8 cellular contexts compared by ENCODE assay signal in genomic region chr16:46689492-46690280, GRCh38. TPM values are rescaled to one million over a fixed set of nuclear protein-coding genes. Genes with fewer than 3 reads are reported as not detected.
DNase-seq lines count a peak whose midpoint lies in the region; TF ChIP-seq lines count a peak whose summit lies in the region.

ORC6 (plus strand) TSS chr16:46689659; CDS start chr16:46689706, 47 bp downstream.

- H2BK120ac ChIP-seq in H9 (ENCODE audit: low read depth, low read length, poor library complexity, severe bottlenecking) (no peak within 1 kb of the TSS), neuronal stem cell (ENCODE audit: low read depth, low read length) (peak within 1 kb of the TSS; percentile 75)

- peaks cover 3% of the 10 kb centered on the region for H3K23me2 ChIP-seq in H9 (ENCODE audit: insufficient read length, low read depth, low read length, poor library complexity, severe bottlenecking)

- H3K4me1 ChIP-seq in H9 (ENCODE audit: insufficient read depth, low read length) (no peaks in the 10 kb centered on the region; the same call in 1 of the 2 replicates), neuronal stem cell (ENCODE audit: control insufficient read depth in 2 of 2, insufficient read depth in 1 of 2, low read depth in 1 of 2, low read length in 2 of 2) (peaks cover 11 to 23% of the 10 kb centered on the region in 2 donors)

- no peak within 1 kb of the TSS for H3T11ph ChIP-seq in H9 (ENCODE audit: low read length)

- H2BK12ac ChIP-seq in H9 (ENCODE audit: insufficient read length, low read depth, low read length) (no peak within 1 kb of the TSS), neuronal stem cell (ENCODE audit: low read length) (peak within 1 kb of the TSS; percentile 98)

- WGBS in H9 (ENCODE audit: extremely low coverage, insufficient read length, low lambda C conversion rate), result no CpG with 5 or more reads among the region's 73 CpGs
- no CpG with 5 or more reads among the region's 73 CpGs for whole genome bisulfite sequencing in neuronal stem cell (ENCODE audit: extremely low coverage in 2 of 2, insufficient read length in 2 of 2, insufficient replicate concordance in 1 of 2), 2 donors

- H3K9me3 ChIP-seq in H9 (ENCODE audit: control insufficient read depth, low read depth, low read length), result no peaks in the 10 kb centered on the region
- no peaks in the 10 kb centered on the region for H3K9me3 ChIP-seq in MG63
- no peaks in the 10 kb centered on the region for H3K9me3 ChIP-seq in neuronal stem cell (replicated peaks in 1 of 2; ENCODE audit: control insufficient read depth in 2 of 2, insufficient read depth in 1 of 2, low read depth in 1 of 2, low read length in 2 of 2)

- peak within 1 kb of the TSS; percentile 63 for H4K5ac ChIP-seq in H9 (ENCODE audit: insufficient read length, low read depth, low read length)

- H3K18ac ChIP-seq in H9 (ENCODE audit: insufficient read length, low read depth, low read length), result peak within 1 kb of the TSS; percentile 99
- H3K18ac ChIP-seq in neuronal stem cell (ENCODE audit: low read length), result peak within 1 kb of the TSS; percentile 100

- H4K8ac ChIP-seq in H9 (replicated peaks; ENCODE audit: insufficient read length, low read depth, low read length) (no peak within 1 kb of the TSS), neuronal stem cell (ENCODE audit: low read depth, low read length) (no peak within 1 kb of the TSS)

- H3K36me3 Mint-ChIP-seq in H9 (ENCODE audit: insufficient read depth in 1 of 3, low read depth in 3 of 3), result peaks cover 26 to 35% (median 32%) of the 10 kb centered on the region in 3 experiments

- peak; percentile 62 for TF ChIP-seq CTCF in H9 (conservative IDR thresholded peaks at IDR 0.05)

- H3K4me3 Mint-ChIP-seq in H9, result no peak within 1 kb of the TSS

- peak within 1 kb of the TSS; percentile 66 for H2BK5ac ChIP-seq in H9 (ENCODE audit: insufficient read length, low read length)
- peak within 1 kb of the TSS; percentile 61 for H2BK5ac ChIP-seq in neuronal stem cell (ENCODE audit: low read length)

- H3K27me3 ChIP-seq in H9 (ENCODE audit: insufficient read depth, low read length) (no peaks in the 10 kb centered on the region), MG63 (no peaks in the 10 kb centered on the region), neuronal stem cell (ENCODE audit: control insufficient read depth in 3 of 3, insufficient read depth in 3 of 3, low read depth in 1 of 3, low read length in 3 of 3) (no peaks in the 10 kb centered on the region)

- no peak within 1 kb of the TSS for H3K56ac ChIP-seq in H9 (ENCODE audit: insufficient read length, low read depth, low read length)

- no peaks in the 10 kb centered on the region for H3K9me3 Mint-ChIP-seq in H9

- H3K23ac ChIP-seq in H9 (ENCODE audit: insufficient read length, low read depth, low read length) (no peak within 1 kb of the TSS), neuronal stem cell (ENCODE audit: low read depth, low read length, poor library complexity) (peak within 1 kb of the TSS; percentile 96)

- no peak within 1 kb of the TSS for H2BK20ac ChIP-seq in H9 (ENCODE audit: low read depth, low read length, poor library complexity, severe bottlenecking)

- H3K4me3 ChIP-seq in MG63 (peak within 1 kb of the TSS; percentile 90), neuronal stem cell (ENCODE audit: low read length in 2 of 2) (peak within 1 kb of the TSS; percentile 75 to 97)

- DNase-seq in GF-D8 (lab: John Stamatoyannopoulos, UW), result peak; percentile 93
- DNase-seq in H9, result peak; percentile 96
- DNase-seq in MG63, result peak; percentile 99
- peak; percentile 82 for DNase-seq in SIG-M5 (lab: John Stamatoyannopoulos, UW)
- DNase-seq in activated gamma-delta T cell treated with Interleukin-2 at 50 U/mL for 16 hours, result peak; percentile 98
- DNase-seq in foreskin melanocyte, result peak; percentile 97
- DNase-seq in neuronal stem cell (ENCODE audit: low spot score), result peak; percentile 97
- peak in 48 of 49 donors; percentile 12 to 100 (median 98) for DNase-seq in substantia nigra (lab: John Stamatoyannopoulos, UW)

- peak within 1 kb of the TSS; percentile 95 for H3K9ac ChIP-seq in H9 (ENCODE audit: extremely low read depth, insufficient read length, low read length)
- H3K9ac ChIP-seq in neuronal stem cell (ENCODE audit: low read depth, low read length, poor library complexity), result peak within 1 kb of the TSS; percentile 99

- peak within 1 kb of the TSS; percentile 62 for H3K27ac ChIP-seq in H9 (ENCODE audit: insufficient read length, low read depth, low read length)
- peak within 1 kb of the TSS; percentile 98 for H3K27ac ChIP-seq in neuronal stem cell (replicated peaks; ENCODE audit: low read length)
- H3K27ac ChIP-seq in substantia nigra (ENCODE audit: low read depth, low read length, poor library complexity, severe bottlenecking), result peak within 1 kb of the TSS; percentile 99

- H2BK15ac ChIP-seq in H9 (ENCODE audit: low read depth, low read length) (no peak within 1 kb of the TSS), neuronal stem cell (ENCODE audit: low read length) (peak within 1 kb of the TSS; percentile 87)

- H3K79me1 ChIP-seq in H9 (ENCODE audit: insufficient read depth, low read depth, low read length, poor library complexity, severe bottlenecking) (no peaks in the 10 kb centered on the region), neuronal stem cell (ENCODE audit: low read depth, low read length) (peaks cover 6% of the 10 kb centered on the region)

- H3K14ac ChIP-seq in H9 (ENCODE audit: insufficient read depth, low read length) (peak within 1 kb of the TSS; percentile 96), neuronal stem cell (ENCODE audit: low read length) (peak within 1 kb of the TSS; percentile 99)

- peak within 1 kb of the TSS in 1 of 3 experiments; percentile 82; a peak in 2 of 7 replicates for H3K27ac Mint-ChIP-seq in H9

- H2AFZ ChIP-seq in H9 (ENCODE audit: low read length) (no peak within 1 kb of the TSS), neuronal stem cell (ENCODE audit: low read length) (peak within 1 kb of the TSS; percentile 94)

- H3K79me2 ChIP-seq in H9 (ENCODE audit: insufficient read depth, low read length), result peaks cover 38% of the 10 kb centered on the region; the same call in 1 of the 2 replicates

- H4K91ac ChIP-seq in H9 (ENCODE audit: insufficient read length, low read depth, low read length) (no peak within 1 kb of the TSS), neuronal stem cell (ENCODE audit: low read depth, low read length, poor library complexity) (no peak within 1 kb of the TSS)

- H3K36me3 ChIP-seq in MG63, result peaks cover 33% of the 10 kb centered on the region
- peaks cover 11 to 33% of the 10 kb centered on the region in 2 donors for H3K36me3 ChIP-seq in neuronal stem cell (replicated peaks in 1 of 2; ENCODE audit: control insufficient read depth in 2 of 2, insufficient read depth in 2 of 2, low read length in 2 of 2)

- H3K4me2 ChIP-seq in H9 (ENCODE audit: insufficient read depth, insufficient read length, low read length), result peak within 1 kb of the TSS; percentile 93
- peak within 1 kb of the TSS; percentile 86 for H3K4me2 ChIP-seq in neuronal stem cell (ENCODE audit: insufficient read depth, low read length, poor library complexity, severe bottlenecking)

- no peaks in the 10 kb centered on the region for H4K20me1 ChIP-seq in H9 (ENCODE audit: control insufficient read depth, insufficient read depth, insufficient read length)

- H3K4ac ChIP-seq in H9 (ENCODE audit: low read depth, low read length) (no peak within 1 kb of the TSS; the same call in 1 of the 2 replicates), neuronal stem cell (ENCODE audit: low read length) (no peak within 1 kb of the TSS)

- H3K4me1 Mint-ChIP-seq in H9, result peaks cover 15 to 34% of the 10 kb centered on the region in 2 experiments

- H2AK5ac ChIP-seq in H9 (ENCODE audit: insufficient read length, low read length) (no peak within 1 kb of the TSS), neuronal stem cell (ENCODE audit: low read depth, low read length) (no peak within 1 kb of the TSS)

- no peaks in the 10 kb centered on the region for H3K27me3 Mint-ChIP-seq in H9 (ENCODE audit: low read depth)

RNA-seq across cellular contexts. Expression of gene ORC6, which starts in this region (rescaled TPM):
- total RNA-seq in H9 (2021), result 85.1 and 95.0 TPM in 2 replicates
- 58.2 and 68.2 TPM in 2 replicates for total RNA-seq in MG63 (2014; rRNA removed; shearing (Covaris generic); ENCODE audit: low replicate concordance)
- 62.3 TPM for polyA plus RNA-seq in neuronal stem cell (2013, experiment 1 of 2)
- 65.4 TPM for polyA plus RNA-seq in neuronal stem cell (2013, experiment 2 of 2)

Comparison
In these comparisons a context has a peak if more than half of its experiments do, and no peak if none do; other contexts are left out.
1. Peak in every context shown above with its lines: DNase-seq, H3K4me3 ChIP-seq and H3K27ac ChIP-seq.